11 cellular contexts compared by ENCODE assay signal in genomic region chr2:218859994-218860831, GRCh38. TPM values are rescaled to one million over a fixed set of nuclear protein-coding genes. Genes with fewer than 3 reads are reported as not detected.
DNase-seq lines count a peak whose midpoint lies in the region; ATAC-seq and TF ChIP-seq lines count a peak whose summit lies in the region.
"Had no signal": no experiment of that assay in that cellular context is flagged by ENCODE, and none has a peak within 500 bp of the region (broad histone marks: within the 10 kb centered on the region; RNA-seq: fewer than 3 reads in every experiment).

No MANE protein-coding gene starts in this region.

- intact Hi-C loops in Caco-2 (cut with micrococcal nuclease; ENCODE audit: unreplicated experiment), result loop anchor here (2.0 to 5.0 kb wide), 2 partner anchors 17 to 97 kb away; partner anchors contain the start of gene CDK5R2
- intact Hi-C loops in prostate gland (cut with DNase I), result no loop called here

- POLR2A ChIA-PET in Caco-2 (lab: Charles Lee), result interaction anchor here (0.5 to 1.0 kb wide), 6 partner anchors 32 to 201 kb away, joined by 3 to 12 read pairs (median 4); partner anchors contain the start of genes BCS1L, RNF25, STK36 and ZNF142

- H3K9me3 ChIP-seq in Caco-2, result no peaks in the 10 kb centered on the region
- no peaks in the 10 kb centered on the region for H3K9me3 ChIP-seq in Peyer's patch
- H3K9me3 ChIP-seq in prostate gland, result no peaks in the 10 kb centered on the region

- H3K4me1 ChIP-seq in Caco-2, result peaks cover 46% of the 10 kb centered on the region
- H3K4me1 ChIP-seq in Peyer's patch, result peaks cover 0 to 16% (median 11%) of the 10 kb centered on the region in 4 donors
- H3K4me1 ChIP-seq in prostate gland (replicated peaks), result no peaks in the 10 kb centered on the region

- no peak for TF ChIP-seq CTCF in Caco-2 (IDR thresholded peaks at IDR 0.05; ENCODE audit: insufficient read depth in 1 of 2, low read depth in 1 of 2, low read length in 1 of 2, severe bottlenecking in 1 of 2, unreplicated experiment in 1 of 2)
- TF ChIP-seq CTCF in Peyer's patch (IDR thresholded peaks at IDR 0.05), result no peak
- no peak for TF ChIP-seq CTCF in fibroblast of villous mesenchyme (IDR thresholded peaks at IDR 0.05; ENCODE audit: insufficient read depth, low read depth, low read length)
- TF ChIP-seq CTCF in prostate gland (IDR thresholded peaks at IDR 0.05), result no peak

- ATAC-seq in HG02884 (IDR thresholded peaks at IDR 0.05; ENCODE audit: unreplicated experiment), result no peak
- no peak for ATAC-seq in GM21390 (IDR thresholded peaks at IDR 0.05; ENCODE audit: unreplicated experiment)
- ATAC-seq: left colon had no signal

- no peaks in the 10 kb centered on the region for H3K36me3 ChIP-seq in Caco-2 (ENCODE audit: control insufficient read depth, insufficient read depth, low read length)
- no peaks in the 10 kb centered on the region for H3K36me3 ChIP-seq in Peyer's patch
- H3K36me3 ChIP-seq in prostate gland, result no peaks in the 10 kb centered on the region

- H3K27me3 ChIP-seq in Caco-2 (replicated peaks; ENCODE audit: control insufficient read depth, insufficient read depth, low read length) (peaks cover 6% of the 10 kb centered on the region), Peyer's patch (peaks cover 0 to 30% of the 10 kb centered on the region in 2 donors), prostate gland (replicated peaks; ENCODE audit: insufficient read depth) (no peaks in the 10 kb centered on the region)

- H3K4me3 ChIP-seq in Caco-2 (ENCODE audit: low read depth, low read length) (peak overlapping the region; percentile 43), Peyer's patch (peak overlapping the region in 3 of 4 donors; percentile 36 to 48 (median 42)), fibroblast of villous mesenchyme (ENCODE audit: low read depth, low read length) (peak overlapping the region; percentile 12), prostate gland (peak overlapping the region; percentile 24 to 41)

- peaks cover 30% of the 10 kb centered on the region for H3K36me3 Mint-ChIP-seq in Caco-2 (ENCODE audit: insufficient read depth, unreplicated experiment)

- no peaks in the 10 kb centered on the region for H3K9me3 Mint-ChIP-seq in Caco-2 (ENCODE audit: unreplicated experiment)

- peaks cover 37% of the 10 kb centered on the region for H3K4me1 Mint-ChIP-seq in Caco-2 (ENCODE audit: low read depth, unreplicated experiment)

- DNase-seq in Caco-2 (no peak), Peyer's patch (no peak), fibroblast of villous mesenchyme (ENCODE audit: low read depth) (no peak), prostate gland (ENCODE audit: low spot score) (no peak), dedifferentiated amniotic fluid mesenchymal stem cell (ENCODE audit: extremely low spot score) (no peak)
- DNase-seq in stimulated activated CD4-positive, alpha-beta T cell treated with anti-CD3 and anti-CD28 coated beads, Interleukin-4, amount 100 ng/mL, for 1 hour, result no peak
- DNase-seq: GDM1 had no signal

- CTCF ChIA-PET in Caco-2 (lab: Charles Lee), result interaction anchor here (0.6 to 1.6 kb wide), 17 partner anchors 8 to 309 kb away, joined by 3 to 26 read pairs (median 5); partner anchors contain the start of genes SLC23A3 and TTLL4

- 2% methylated on average over 45 of the region's 46 CpGs for WGBS in prostate gland

- TSS peak; percentile 60 for BruUV-seq in Caco-2 (replicated peaks; lab: Mats Ljungman, UMichigan)

- peaks cover 8% of the 10 kb centered on the region for H3K27me3 Mint-ChIP-seq in Caco-2 (ENCODE audit: insufficient read depth, unreplicated experiment)

- TF ChIP-seq POLR2A in Peyer's patch (IDR thresholded peaks at IDR 0.05) (no peak), prostate gland (IDR thresholded peaks at IDR 0.05) (no peak)

- H3K4me3 Mint-ChIP-seq in Caco-2 (ENCODE audit: unreplicated experiment), result peak overlapping the region; percentile 76

- peak overlapping the region; percentile 40 for H3K27ac Mint-ChIP-seq in Caco-2 (ENCODE audit: unreplicated experiment)

- H3K27ac ChIP-seq in Peyer's patch, result no peak overlapping the region
- H3K27ac ChIP-seq in prostate gland, result no peak overlapping the region

RNA-seq across cellular contexts. Expression of gene WNT6, which starts 0.6 kb away (rescaled TPM):
- 18.3 and 20.3 TPM in 2 replicates for total RNA-seq in Caco-2 (2022)
- not detected for total RNA-seq in Peyer's patch
- total RNA-seq in fibroblast of villous mesenchyme, result not detected in 2 replicates
- total RNA-seq in prostate gland, result 10 to 100 TPM in 1 of 2 donors, 1 to 10 TPM in 1; 8.0 to 56.5 TPM
- total RNA-seq: SK-MEL-5 had no signal

RNA-seq across cellular contexts. Expression of gene WNT10A, which starts 20.4 kb away (rescaled TPM):
- 0.81 and 1.2 TPM in 2 replicates for total RNA-seq in Caco-2 (2022)
- total RNA-seq in Peyer's patch, result 1 to 10 TPM in 1 of 4 donors, under 1 TPM in 1, not detected in 2; 0.27 to 2.5 TPM
- not detected in 2 replicates for total RNA-seq in fibroblast of villous mesenchyme
- 1 to 10 TPM; 3.6 to 4.3 TPM for total RNA-seq in prostate gland

RNA-seq across cellular contexts. Expression of gene PRKAG3, which starts 28.6 kb away (rescaled TPM):
- total RNA-seq in Caco-2 (2022) (not detected in 2 replicates), Peyer's patch (not detected), fibroblast of villous mesenchyme (not detected in 2 replicates), prostate gland (under 1 TPM in 1 of 2 donors, not detected in 1; 0.14 TPM)
- total RNA-seq: left colon, SK-MEL-5 had no signal
